ENCODE assay signal across 18 cellular contexts in genomic region chr16:8966781-8967436, GRCh38. TPM values are rescaled to one million over a fixed set of nuclear protein-coding genes. Genes with fewer than 3 reads are reported as not detected.
DNase-seq lines count a peak whose midpoint lies in the region; ATAC-seq and TF ChIP-seq lines count a peak whose summit lies in the region.
"Had no signal": no experiment of that assay in that cellular context is flagged by ENCODE, and none has a peak within 500 bp of the region (broad histone marks: within the 10 kb centered on the region; RNA-seq: fewer than 3 reads in every experiment).

No MANE protein-coding gene starts in this region.

- no peaks in the 10 kb centered on the region for H3K27me3 ChIP-seq in colonic mucosa
- H3K27me3 ChIP-seq in neural progenitor cell, result peaks cover 30% of the 10 kb centered on the region

- no peak overlapping the region for H3K4me3 ChIP-seq in colonic mucosa
- H3K4me3 ChIP-seq in neural progenitor cell, result no peak overlapping the region
- H3K4me3 ChIP-seq: psoas muscle had no signal

- H3K9me3 ChIP-seq in colonic mucosa (no peaks in the 10 kb centered on the region), neural progenitor cell (ENCODE audit: low read depth) (no peaks in the 10 kb centered on the region)
- H3K9me3 ChIP-seq: psoas muscle had no signal

- H3K4me1 ChIP-seq in colonic mucosa (no peaks in the 10 kb centered on the region), neural progenitor cell (peaks cover 6% of the 10 kb centered on the region)

- peak overlapping the region; percentile 24 for H3K27ac ChIP-seq in colonic mucosa
- H3K27ac ChIP-seq in neural progenitor cell, result no peak overlapping the region
- H3K27ac ChIP-seq: psoas muscle had no signal

- H3K4me1 Mint-ChIP-seq in neural progenitor cell, result peaks cover 19% of the 10 kb centered on the region

- no peaks in the 10 kb centered on the region for H3K9me3 Mint-ChIP-seq in neural progenitor cell
- H3K9me3 Mint-ChIP-seq: activated CD8-positive, alpha-beta T cell treated with anti-CD3 and anti-CD28 coated beads for 36 hours had no signal

- DNase-seq in ELF-1 (ENCODE audit: low read depth, low spot score) (peak; percentile 48), NCI-H2227 treated with DMSO at 0.1 percent for 48 hours (lab: John Stamatoyannopoulos, UW) (peak; percentile 18), colonic mucosa (peak; percentile 56), neural progenitor cell (ENCODE audit: low spot score) (no peak), AG08395 (ENCODE audit: low spot score) (no peak), T-helper 2 cell (no peak)
- DNase-seq: activated CD8-positive, alpha-beta T cell treated with anti-CD3 and anti-CD28 coated beads for 36 hours; activated effector memory CD4-positive, alpha-beta T cell treated with anti-CD3 and anti-CD28 coated beads, Interleukin-2, amount 50 U/mL, for 16 hours; DMS79 treated with DMSO at 0.1 percent for 48 hours; effector CD8-positive, alpha-beta T cell; immature natural killer cell; midbrain; NCI-H1436 treated with DMSO at 0.1 percent for 48 hours; NCI-H526; psoas muscle; T-helper 9 cell had no signal

- H3K9ac ChIP-seq in colonic mucosa (ENCODE audit: low read depth in 2 of 2, low read length in 2 of 2) (peak overlapping the region in 1 of 2 donors; percentile 19), neural progenitor cell (no peak overlapping the region)

- H3K4me3 Mint-ChIP-seq in neural progenitor cell, result no peak overlapping the region
- H3K4me3 Mint-ChIP-seq: activated CD8-positive, alpha-beta T cell treated with anti-CD3 and anti-CD28 coated beads for 36 hours had no signal

- H3K36me3 Mint-ChIP-seq in neural progenitor cell, result peaks cover 4% of the 10 kb centered on the region
- H3K36me3 Mint-ChIP-seq: immature natural killer cell had no signal

- peak overlapping the region; percentile 58 for H3K27ac Mint-ChIP-seq in neural progenitor cell
- H3K27ac Mint-ChIP-seq: activated CD8-positive, alpha-beta T cell treated with anti-CD3 and anti-CD28 coated beads for 36 hours; immature natural killer cell had no signal

- ATAC-seq in HG03108 (IDR thresholded peaks at IDR 0.05; ENCODE audit: unreplicated experiment), result no peak
- ATAC-seq in HG02885 (IDR thresholded peaks at IDR 0.05; ENCODE audit: poor library complexity, unreplicated experiment), result no peak
- ATAC-seq: activated CD8-positive, alpha-beta T cell treated with anti-CD3 and anti-CD28 coated beads for 36 hours; psoas muscle had no signal

- peaks cover 12% of the 10 kb centered on the region for H3K79me2 ChIP-seq in neural progenitor cell (ENCODE audit: low read depth)

- intact Hi-C loops in colonic mucosa (cut with DNase I), result no loop called here

- H3K27me3 Mint-ChIP-seq in neural progenitor cell (ENCODE audit: insufficient read depth, low read depth), result peaks cover 5% of the 10 kb centered on the region

- H3K36me3 ChIP-seq in colonic mucosa, result no peaks in the 10 kb centered on the region
- no peaks in the 10 kb centered on the region for H3K36me3 ChIP-seq in neural progenitor cell

- H4K20me1 ChIP-seq in neural progenitor cell (ENCODE audit: low read depth), result peaks cover 9% of the 10 kb centered on the region

- H3F3A ChIP-seq in neural progenitor cell (ENCODE audit: low read depth), result peaks cover 26% of the 10 kb centered on the region

- no peak for TF ChIP-seq CTCF in colonic mucosa (IDR thresholded peaks at IDR 0.05)
- TF ChIP-seq CTCF in neural progenitor cell (IDR thresholded peaks at IDR 0.05), result no peak

- H3K4me2 ChIP-seq in neural progenitor cell, result no peak overlapping the region

- H2AFZ ChIP-seq in neural progenitor cell (replicated peaks), result peak overlapping the region; percentile 26

RNA-seq across cellular contexts. Expression of gene USP7, which starts 3.2 kb away (rescaled TPM):
- total RNA-seq in colonic mucosa, result 100 to 1,000 TPM; 147 to 176 TPM
- 76.3 and 90.3 TPM in 2 replicates for total RNA-seq in neural progenitor cell (ENCODE audit: low replicate concordance)

Comparison
In these comparisons a context has a peak if more than half of its experiments do, and no peak if none do; other contexts are left out.
1. DNase-seq: peak in ELF-1 (single experiment), NCI-H2227 treated with DMSO at 0.1 percent for 48 hours (single experiment) and colonic mucosa (single experiment); none in neural progenitor cell (single experiment), AG08395 (single experiment) and T-helper 2 cell (0 of 5).